Comparison of ENCODE assay signal across 8 cellular contexts in genomic region chr11:36510567-36511020, GRCh38. TPM values are rescaled to one million over a fixed set of nuclear protein-coding genes. Genes with fewer than 3 reads are reported as not detected.
DNase-seq lines count a peak whose midpoint lies in the region; ATAC-seq, FAIRE-seq and TF ChIP-seq lines count a peak whose summit lies in the region.

No MANE protein-coding gene starts in this region.

- H3K27me3 ChIP-seq in ectodermal cell (ENCODE audit: control insufficient read depth, insufficient read depth, low read length, poor library complexity, severe bottlenecking) = peaks cover 11% of the 10 kb centered on the region
- no peaks in the 10 kb centered on the region for H3K27me3 ChIP-seq in muscle layer of duodenum (ENCODE audit: low read depth, low read length)

- no peak for TF ChIP-seq EP300 in A549 (IDR thresholded peaks at IDR 0.05)

- TF ChIP-seq CTCF in A549 (IDR thresholded peaks at IDR 0.05) (no peak), NB4 (IDR thresholded peaks at IDR 0.05; ENCODE audit: low read depth, low read length) (no peak)

- CTCF ChIA-PET in A549 (lab: Yijun Ruan, JAX) = interaction anchor here (0.6 to 3.0 kb wide), 15 partner anchors 8 to 236 kb away, joined by 3 to 16 read pairs (median 3); no protein-coding TSS in a partner anchor

- TF ChIP-seq RAD21 in A549 (conservative IDR thresholded peaks at IDR 0.05 in 1 of 2, IDR thresholded peaks at IDR 0.05 in 1 of 2) = no peak

- no peak for FAIRE-seq in A549 (lab: Jason Lieb, UNC)

- peak overlapping the region; percentile 70 for H3K4me2 ChIP-seq in A549

- no peak for TF ChIP-seq POLR2A in A549 (IDR thresholded peaks at IDR 0.05; ENCODE audit: low read length)
- TF ChIP-seq POLR2A in NB4 (IDR thresholded peaks at IDR 0.05; ENCODE audit: extremely low read depth, insufficient read length) = no peak

- DNase-seq in A549 (ENCODE audit: low read depth in 1 of 2, low spot score in 1 of 2) = peak in 1 of 2 experiments; percentile 14
- no peak for DNase-seq in NB4 (ENCODE audit: low read depth)
- DNase-seq in NCI-H748 (lab: John Stamatoyannopoulos, UW; ENCODE audit: unreplicated experiment) = no peak
- DNase-seq in NCI-H2171 (lab: John Stamatoyannopoulos, UW) = no peak
- no peak for DNase-seq in NCI-H526 treated with DMSO at 0.1 percent for 48 hours (lab: John Stamatoyannopoulos, UW)

- peak overlapping the region; percentile 89 to 93 for H3K27ac ChIP-seq in A549
- H3K27ac ChIP-seq in ectodermal cell (ENCODE audit: insufficient read depth, low read depth, low read length, poor library complexity, severe bottlenecking) = no peak overlapping the region
- H3K27ac ChIP-seq in muscle layer of duodenum (ENCODE audit: low read length) = peak overlapping the region; percentile 87

- ATAC-seq in A549 (peak; percentile 48 to 56), GM18873 (IDR thresholded peaks at IDR 0.05; ENCODE audit: low FRiP score, unreplicated experiment) (peak; percentile 0)

- H3K4me1 ChIP-seq in A549 (peaks cover 11% of the 10 kb centered on the region), ectodermal cell (ENCODE audit: control insufficient read depth, insufficient read depth, low read length) (peaks cover 7% of the 10 kb centered on the region), muscle layer of duodenum (ENCODE audit: control insufficient read depth in 1 of 2, insufficient read depth in 2 of 2, low read length in 2 of 2) (peaks cover 0 to 8% of the 10 kb centered on the region in 2 donors)

- no peaks in the 10 kb centered on the region for H3K36me3 ChIP-seq in ectodermal cell (ENCODE audit: control insufficient read depth, insufficient read depth, low read length)
- H3K36me3 ChIP-seq in muscle layer of duodenum (ENCODE audit: control insufficient read depth in 1 of 2, insufficient read depth in 2 of 2, low read length in 2 of 2) = no peaks in the 10 kb centered on the region

- H3K9me3 ChIP-seq in A549 = no peaks in the 10 kb centered on the region
- H3K9me3 ChIP-seq in ectodermal cell (ENCODE audit: control insufficient read depth, low read length) = no peaks in the 10 kb centered on the region
- H3K9me3 ChIP-seq in muscle layer of duodenum (ENCODE audit: control insufficient read depth in 1 of 2, low read length in 2 of 2) = peaks cover 0 to 6% of the 10 kb centered on the region in 2 donors

- POLR2A ChIA-PET in A549 (lab: Yijun Ruan, JAX) = interaction anchor here (0.6 to 1.4 kb wide), 3 partner anchors 10 to 361 kb away, joined by 3 to 4 read pairs (median 3); no protein-coding TSS in a partner anchor

- 17% methylated on average over 11 of the region's 11 CpGs for WGBS in A549 (ENCODE audit: missing lambda C conversion rate)
- WGBS in ectodermal cell, 2 experiments = 44 to 48% methylated on average over 10 to 11 of the region's 11 CpGs

- peak overlapping the region; percentile 70 for H3K4me3 ChIP-seq in A549
- H3K4me3 ChIP-seq in NB4 (ENCODE audit: low read depth, low read length) = peak overlapping the region; percentile 87
- peak overlapping the region; percentile 98 for H3K4me3 ChIP-seq in ectodermal cell (ENCODE audit: insufficient read depth, low read depth, low read length)
- H3K4me3 ChIP-seq in muscle layer of duodenum (ENCODE audit: low read depth in 1 of 2, low read length in 2 of 2) = peak overlapping the region; percentile 98 to 99

TF ChIP-seq in A549, 52 proteins besides CTCF, POLR2A, EP300 and RAD21:
- no peak for TF ChIP-seq FOXS1 (CRISPR knock-in tag; IDR thresholded peaks at IDR 0.05)
- no peak for TF ChIP-seq RFX5 (IDR thresholded peaks at IDR 0.05)
- TF ChIP-seq CBX2 (IDR thresholded peaks at IDR 0.05; ENCODE audit: borderline replicate concordance, low read depth) = no peak
- TF ChIP-seq JUN (IDR thresholded peaks at IDR 0.05) = no peak
- no peak for TF ChIP-seq HDAC2 (IDR thresholded peaks at IDR 0.05)
- TF ChIP-seq, protein P1, sequence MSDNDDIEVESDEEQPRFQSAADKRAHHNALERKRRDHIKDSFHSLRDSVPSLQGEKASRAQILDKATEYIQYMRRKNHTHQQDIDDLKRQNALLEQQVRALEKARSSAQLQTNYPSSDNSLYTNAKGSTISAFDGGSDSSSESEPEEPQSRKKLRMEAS (IDR thresholded peaks at IDR 0.05) = no peak
- no peak for TF ChIP-seq E2F6 (IDR thresholded peaks at IDR 0.05; ENCODE audit: borderline replicate concordance, low read depth)
- TF ChIP-seq FOSL2 (IDR thresholded peaks at IDR 0.05) = no peak
- no peak for TF ChIP-seq FOSL2 (CRISPR knock-in tag; IDR thresholded peaks at IDR 0.05)
- no peak for TF ChIP-seq HMGXB4 (CRISPR knock-in tag; IDR thresholded peaks at IDR 0.05; ENCODE audit: borderline replicate concordance)
- no peak for TF ChIP-seq PHF8 (IDR thresholded peaks at IDR 0.05; ENCODE audit: borderline replicate concordance, low read depth)
- TF ChIP-seq CBX8 (IDR thresholded peaks at IDR 0.05) = no peak
- TF ChIP-seq POLR2AphosphoS2 (conservative IDR thresholded peaks at IDR 0.05; ENCODE audit: low read length) = no peak
- TF ChIP-seq, protein P2, sequence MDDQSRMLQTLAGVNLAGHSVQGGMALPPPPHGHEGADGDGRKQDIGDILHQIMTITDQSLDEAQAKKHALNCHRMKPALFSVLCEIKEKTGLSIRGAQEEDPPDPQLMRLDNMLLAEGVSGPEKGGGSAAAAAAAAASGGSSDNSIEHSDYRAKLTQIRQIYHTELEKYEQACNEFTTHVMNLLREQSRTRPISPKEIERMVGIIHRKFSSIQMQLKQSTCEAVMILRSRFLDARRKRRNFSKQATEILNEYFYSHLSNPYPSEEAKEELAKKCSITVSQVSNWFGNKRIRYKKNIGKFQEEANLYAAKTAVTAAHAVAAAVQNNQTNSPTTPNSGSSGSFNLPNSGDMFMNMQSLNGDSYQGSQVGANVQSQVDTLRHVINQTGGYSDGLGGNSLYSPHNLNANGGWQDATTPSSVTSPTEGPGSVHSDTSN (IDR thresholded peaks at IDR 0.05) = no peak
- no peak for TF ChIP-seq HOXB13 (CRISPR knock-in tag; IDR thresholded peaks at IDR 0.05; ENCODE audit: low read depth)
- no peak for TF ChIP-seq RCOR1 (IDR thresholded peaks at IDR 0.05; ENCODE audit: low read depth, low read length)
- no peak for TF ChIP-seq ZFP36 (IDR thresholded peaks at IDR 0.05; ENCODE audit: borderline replicate concordance, partially characterized antibody)
- no peak for TF ChIP-seq ZNF302 (CRISPR knock-in tag; IDR thresholded peaks at IDR 0.05)
- no peak for TF ChIP-seq HOXB5 (CRISPR knock-in tag; IDR thresholded peaks at IDR 0.05)
- no peak for TF ChIP-seq KDM1A (IDR thresholded peaks at IDR 0.05; ENCODE audit: low read depth)
- no peak for TF ChIP-seq GATA3 (IDR thresholded peaks at IDR 0.05; ENCODE audit: borderline replicate concordance)

RNA-seq across cellular contexts. Expression of gene TRAF6, which starts 0.5 kb away (rescaled TPM):
- polyA plus RNA-seq in A549 (2011; rRNA removed) (9.6 and 11.6 TPM in 2 replicates), A549 (2017; fragmentation: RNase III; extraction: RNeasy Plus Mini Kit Qiagen cat#74134 plus additional on column Dnase treatment) (4.3 to 4.9 TPM (median 4.6 TPM) in 3 replicates)
- polyA plus RNA-seq in A549 (2012; cell fraction: cytosol; rRNA removed) = 2.5 and 3.6 TPM in 2 replicates
- 2.4 and 3.3 TPM in 2 replicates for polyA plus RNA-seq in A549 (2012; cell fraction: nucleus; rRNA removed)
- 11.5 and 11.6 TPM in 2 replicates for polyA minus RNA-seq in A549 (2011; rRNA and poly(A)+ RNA removed)
- polyA plus RNA-seq in ectodermal cell (2013, experiment 1 of 4) = 11.7 TPM
- polyA plus RNA-seq in ectodermal cell (2013, experiment 2 of 4) = 10.9 TPM
- 10.1 TPM for polyA plus RNA-seq in ectodermal cell (2013, experiment 3 of 4)
- polyA plus RNA-seq in ectodermal cell (2013, experiment 4 of 4) = 10.4 TPM

RNA-seq across cellular contexts. Expression of gene RAG1, which starts 57.2 kb away (rescaled TPM):
- 0.43 and 0.44 TPM in 2 replicates for polyA plus RNA-seq in A549 (2011; rRNA removed)
- 0.05 TPM in 2 replicates for polyA plus RNA-seq in A549 (2012; cell fraction: cytosol; rRNA removed)
- polyA plus RNA-seq in A549 (2012; cell fraction: nucleus; rRNA removed) = 0.01 TPM in 2 replicates
- 0.18 to 0.29 TPM (median 0.24 TPM) in 3 replicates for polyA plus RNA-seq in A549 (2017; fragmentation: RNase III; extraction: RNeasy Plus Mini Kit Qiagen cat#74134 plus additional on column Dnase treatment)
- 0.19 and 0.25 TPM in 2 replicates for polyA minus RNA-seq in A549 (2011; rRNA and poly(A)+ RNA removed)
- 0.67 TPM for polyA plus RNA-seq in ectodermal cell (2013, experiment 1 of 4)
- polyA plus RNA-seq in ectodermal cell (2013, experiment 2 of 4) = 0.96 TPM
- polyA plus RNA-seq in ectodermal cell (2013, experiment 3 of 4) = 0.48 TPM
- 0.53 TPM for polyA plus RNA-seq in ectodermal cell (2013, experiment 4 of 4)
